ENCODE assay signal across 8 cellular contexts in genomic region chr19:16372065-16372915, GRCh38. TPM values are rescaled to one million over a fixed set of nuclear protein-coding genes. Genes with fewer than 3 reads are reported as not detected.
DNase-seq lines count a peak whose midpoint lies in the region; ATAC-seq and TF ChIP-seq lines count a peak whose summit lies in the region.

No MANE protein-coding gene starts in this region.

- peak overlapping the region; percentile 23 to 81 for H3K27ac Mint-ChIP-seq in activated naive CD4-positive, alpha-beta T cell treated with anti-CD3 and anti-CD28 coated beads, Interleukin-2, amount 50 U/mL, for 72 hours

- TF ChIP-seq CTCF in foreskin keratinocyte (conservative IDR thresholded peaks at IDR 0.05) (no peak), suprapubic skin (IDR thresholded peaks at IDR 0.05) (no peak)

- no peaks in the 10 kb centered on the region for H3K9me3 Mint-ChIP-seq in activated naive CD4-positive, alpha-beta T cell treated with anti-CD3 and anti-CD28 coated beads, Interleukin-2, amount 50 U/mL, for 72 hours

- H3K36me3 ChIP-seq in suprapubic skin, result peaks cover 34% of the 10 kb centered on the region

- TF ChIP-seq POLR2A in suprapubic skin (IDR thresholded peaks at IDR 0.05), result no peak

- H3K4me3 ChIP-seq in skin epidermis (no peak overlapping the region), suprapubic skin (no peak overlapping the region)

- H3K27me3 ChIP-seq in foreskin keratinocyte (no peaks in the 10 kb centered on the region), suprapubic skin (no peaks in the 10 kb centered on the region)

- peaks cover 18 to 26% of the 10 kb centered on the region in 2 donors for H3K36me3 Mint-ChIP-seq in activated naive CD4-positive, alpha-beta T cell treated with anti-CD3 and anti-CD28 coated beads, Interleukin-2, amount 50 U/mL, for 72 hours

- 83% methylated on average over 17 of the region's 17 CpGs for WGBS in suprapubic skin

- DNase-seq in activated naive CD4-positive, alpha-beta T cell treated with anti-CD3 and anti-CD28 coated beads, Interleukin-2, amount 50 U/mL, for 72 hours (ENCODE audit: low spot score in 2 of 2), result no peak
- DNase-seq in foreskin keratinocyte (no peak), suprapubic skin (ENCODE audit: low spot score in 2 of 2) (no peak), GM03348 (ENCODE audit: low spot score) (no peak), DMS114 treated with DMSO at 0.1 percent for 48 hours (lab: John Stamatoyannopoulos, UW; ENCODE audit: unreplicated experiment) (no peak)

- peak; percentile 25 for ATAC-seq in GM18909 (IDR thresholded peaks at IDR 0.05; ENCODE audit: poor library complexity, unreplicated experiment)
- ATAC-seq in HG02798 (IDR thresholded peaks at IDR 0.05; ENCODE audit: poor library complexity, unreplicated experiment), result peak; percentile 11
- peak; percentile 23 to 60 for ATAC-seq in activated naive CD4-positive, alpha-beta T cell treated with anti-CD3 and anti-CD28 coated beads, Interleukin-2, amount 50 U/mL, for 72 hours
- no peak for ATAC-seq in foreskin keratinocyte

- H3K4me1 ChIP-seq in foreskin keratinocyte (no peaks in the 10 kb centered on the region), suprapubic skin (peaks cover 31% of the 10 kb centered on the region)

- peak overlapping the region in 15 of 21 experiments; percentile 11 to 94 (median 53) for H3K27ac ChIP-seq in skin epidermis
- no peak overlapping the region for H3K27ac ChIP-seq in foreskin keratinocyte
- H3K27ac ChIP-seq in suprapubic skin, result no peak overlapping the region

- H3K9me3 ChIP-seq in suprapubic skin, result no peaks in the 10 kb centered on the region

- no peak for TF ChIP-seq EP300 in suprapubic skin (IDR thresholded peaks at IDR 0.05)

RNA-seq across cellular contexts. Expression of gene KLF2, which starts 47.7 kb away (rescaled TPM):
- total RNA-seq in activated naive CD4-positive, alpha-beta T cell treated with anti-CD3 and anti-CD28 coated beads, Interleukin-2, amount 50 U/mL, for 72 hours, result under 1 TPM; 0.56 to 0.57 TPM
- 0.32 and 0.65 TPM in 2 replicates for total RNA-seq in foreskin keratinocyte
- polyA plus RNA-seq in foreskin keratinocyte, result 0.22 and 0.32 TPM in 2 replicates
- 10 to 100 TPM; 27.0 to 41.1 (median 36.9) TPM for total RNA-seq in suprapubic skin

Comparison
In these comparisons a context has a peak if more than half of its experiments do, and no peak if none do; other contexts are left out.
1. H3K27ac ChIP-seq: peak in skin epidermis (15 of 21); none in foreskin keratinocyte (single experiment) and suprapubic skin (single experiment).
2. RNA of gene KLF2, which starts 47.7 kb away (total RNA-seq): 27.0 to 41.1 TPM in suprapubic skin; 0.56 to 0.57 TPM in activated naive CD4-positive, alpha-beta T cell treated with anti-CD3 and anti-CD28 coated beads, Interleukin-2, amount 50 U/mL, for 72 hours and 0.32 to 0.65 TPM in foreskin keratinocyte; every median in the first group is over 10 times any median in the second.